9 cellular contexts compared by ENCODE assay signal in genomic region chr16:11799509-11800384, GRCh38. TPM values are rescaled to one million over a fixed set of nuclear protein-coding genes. Genes with fewer than 3 reads are reported as not detected.
A peak's percentile ranks its signal among the peaks of the same experiment; 100 is the strongest.
DNase-seq lines count a peak whose midpoint lies in the region; ATAC-seq and TF ChIP-seq lines count a peak whose summit lies in the region.
"Had no signal": no experiment of that assay in that cellular context is flagged by ENCODE, and none has a peak within 500 bp of the region (broad histone marks: within the 10 kb centered on the region; RNA-seq: fewer than 3 reads in every experiment).

No MANE protein-coding gene starts in this region.

- peaks cover 41% of the 10 kb centered on the region for H3K4me1 Mint-ChIP-seq in activated CD8-positive, alpha-beta memory T cell treated with anti-CD3 and anti-CD28 coated beads, Interleukin-2, amount 10 ng/mL, durations not matched to agents 7 days and 5 days
- peaks cover 30% of the 10 kb centered on the region for H3K4me1 Mint-ChIP-seq in endodermal cell

- H3K9me3 Mint-ChIP-seq in activated CD8-positive, alpha-beta memory T cell treated with anti-CD3 and anti-CD28 coated beads, Interleukin-2, amount 10 ng/mL, durations not matched to agents 7 days and 5 days (ENCODE audit: low read depth): no peaks in the 10 kb centered on the region
- H3K9me3 Mint-ChIP-seq in endodermal cell: peaks cover 5% of the 10 kb centered on the region

- H3K9me3 ChIP-seq in RWPE2 (ENCODE audit: severe bottlenecking): no peaks in the 10 kb centered on the region
- H3K9me3 ChIP-seq in endodermal cell (ENCODE audit: control insufficient read depth, low read length): no peaks in the 10 kb centered on the region
- no peaks in the 10 kb centered on the region for H3K9me3 ChIP-seq in spleen
- no peaks in the 10 kb centered on the region for H3K9me3 ChIP-seq in A673 (ENCODE audit: low read depth, low read length, poor library complexity, severe bottlenecking)

- 84 to 95% methylated on average over 8 to 14 of the region's 14 CpGs for WGBS in endodermal cell (ENCODE audit: insufficient coverage in 1 of 2, insufficient read length in 1 of 2), 2 experiments
- WGBS in spleen, 5 donors: 59 to 65% (median 62%) methylated on average over 14 of the region's 14 CpGs

- H3K4me3 Mint-ChIP-seq in activated CD8-positive, alpha-beta memory T cell treated with anti-CD3 and anti-CD28 coated beads, Interleukin-2, amount 10 ng/mL, durations not matched to agents 7 days and 5 days: peak overlapping the region; percentile 0
- peak overlapping the region; percentile 79 for H3K4me3 Mint-ChIP-seq in endodermal cell

- no peak for TF ChIP-seq POLR2A in spleen (IDR thresholded peaks at IDR 0.05)

- peak overlapping the region; percentile 60 for H3K27ac Mint-ChIP-seq in activated CD8-positive, alpha-beta memory T cell treated with anti-CD3 and anti-CD28 coated beads, Interleukin-2, amount 10 ng/mL, durations not matched to agents 7 days and 5 days
- peak overlapping the region; percentile 76 for H3K27ac Mint-ChIP-seq in endodermal cell

- no peak overlapping the region for H3K9ac ChIP-seq in endodermal cell (ENCODE audit: extremely low read depth, low read length, poor library complexity, severe bottlenecking)

- no peak for ATAC-seq in activated CD8-positive, alpha-beta memory T cell treated with anti-CD3 and anti-CD28 coated beads, Interleukin-2, amount 10 ng/mL, durations not matched to agents 7 days and 5 days
- ATAC-seq in RWPE2 (ENCODE audit: low read depth): no peak

- peaks cover 12% of the 10 kb centered on the region for H3K36me3 Mint-ChIP-seq in activated CD8-positive, alpha-beta memory T cell treated with anti-CD3 and anti-CD28 coated beads, Interleukin-2, amount 10 ng/mL, durations not matched to agents 7 days and 5 days
- H3K36me3 Mint-ChIP-seq in endodermal cell (ENCODE audit: low read depth): peaks cover 14% of the 10 kb centered on the region

- POLR2A ChIA-PET in A673 (lab: Charles Lee; ENCODE audit: low non-redundant PET): no interaction called here

- BruUV-seq in A673 (replicated peaks; lab: Mats Ljungman, UMichigan): no TSS peak

- no peak for DNase-seq in activated CD8-positive, alpha-beta memory T cell treated with anti-CD3 and anti-CD28 coated beads, Interleukin-2, amount 10 ng/mL, durations not matched to agents 7 days and 5 days
- no peak for DNase-seq in activated CD8-positive, alpha-beta memory T cell treated with anti-CD3 and anti-CD28 coated beads, Interleukin-2, amount 50 U/mL, for 4 hours
- DNase-seq in RWPE2 (ENCODE audit: low spot score): no peak
- DNase-seq in endodermal cell: no peak
- no peak for DNase-seq in spleen
- DNase-seq in medulla oblongata (ENCODE audit: extremely low spot score): no peak
- no peak for DNase-seq in ecto neural progenitor cell (ENCODE audit: low spot score)
- no peak for DNase-seq in A673 (ENCODE audit: low spot score)
- DNase-seq: NCI-H1092 treated with DMSO at 0.1 percent for 48 hours had no signal

- H3K27me3 ChIP-seq in RWPE2 (ENCODE audit: insufficient read depth, poor library complexity, severe bottlenecking) (no peaks in the 10 kb centered on the region), endodermal cell (ENCODE audit: control insufficient read depth, insufficient read depth, low read length, poor library complexity, severe bottlenecking) (no peaks in the 10 kb centered on the region), spleen (replicated peaks in 1 of 7) (no peaks in the 10 kb centered on the region), A673 (replicated peaks; ENCODE audit: insufficient read depth, low read depth, low read length, poor library complexity) (no peaks in the 10 kb centered on the region)

- CTCF ChIA-PET in activated CD8-positive, alpha-beta memory T cell treated with anti-CD3 and anti-CD28 coated beads, Interleukin-2, amount 10 ng/mL, durations not matched to agents 7 days and 5 days (lab: Charles Lee): interaction anchor here (0.9 kb wide), 1 partner anchor 110 kb away, joined by 3 read pairs; no protein-coding TSS in a partner anchor
- CTCF ChIA-PET in A673 (lab: Charles Lee): no interaction called here

- H3K27me3 Mint-ChIP-seq in activated CD8-positive, alpha-beta memory T cell treated with anti-CD3 and anti-CD28 coated beads, Interleukin-2, amount 10 ng/mL, durations not matched to agents 7 days and 5 days: no peaks in the 10 kb centered on the region
- no peaks in the 10 kb centered on the region for H3K27me3 Mint-ChIP-seq in endodermal cell (ENCODE audit: insufficient read depth)

- H3K4me1 ChIP-seq in RWPE2 (ENCODE audit: insufficient read depth, poor library complexity, severe bottlenecking) (peaks cover 15% of the 10 kb centered on the region), endodermal cell (ENCODE audit: control insufficient read depth, insufficient read depth, low read length) (peaks cover 7% of the 10 kb centered on the region), spleen (peaks cover 32 to 51% (median 45%) of the 10 kb centered on the region in 6 donors), A673 (ENCODE audit: insufficient read depth, low read length, poor library complexity, severe bottlenecking) (peaks cover 9% of the 10 kb centered on the region)

- no peak for TF ChIP-seq CTCF in RWPE2 (IDR thresholded peaks at IDR 0.05; ENCODE audit: poor library complexity, severe bottlenecking)
- no peak for TF ChIP-seq CTCF in endodermal cell (conservative IDR thresholded peaks at IDR 0.05)
- TF ChIP-seq CTCF in spleen (IDR thresholded peaks at IDR 0.05 in 8 of 11, conservative IDR thresholded peaks at IDR 0.05 in 3 of 11): no peak
- TF ChIP-seq CTCF in A673 (conservative IDR thresholded peaks at IDR 0.05; ENCODE audit: low read depth, low read length): no peak

- H3K4me3 ChIP-seq in RWPE2 (ENCODE audit: severe bottlenecking): no peak overlapping the region
- no peak overlapping the region for H3K4me3 ChIP-seq in endodermal cell (ENCODE audit: low read length)
- H3K4me3 ChIP-seq in spleen: peak overlapping the region in 3 of 8 donors; percentile 5 to 86 (median 75)
- no peak overlapping the region for H3K4me3 ChIP-seq in A673 (ENCODE audit: low read depth, low read length, poor library complexity, severe bottlenecking)

- peak overlapping the region; percentile 86 for H3K27ac ChIP-seq in RWPE2 (ENCODE audit: poor library complexity, severe bottlenecking)
- H3K27ac ChIP-seq in endodermal cell (ENCODE audit: low read depth, low read length): no peak overlapping the region
- peak overlapping the region in 7 of 8 donors; percentile 27 to 99 (median 98) for H3K27ac ChIP-seq in spleen
- H3K27ac ChIP-seq in A673 (ENCODE audit: low read depth, low read length, poor library complexity, severe bottlenecking): no peak overlapping the region

- intact Hi-C loops in spleen (cut with DNase I; ENCODE audit: low total_unique reads): loop anchor here (10.0 kb wide), 1 partner anchor 55 kb away; the partner anchor contains the start of gene TXNDC11
- intact Hi-C loops in A673 (cut with micrococcal nuclease; ENCODE audit: unreplicated experiment): loop anchor here (5.0 to 10.0 kb wide), 2 partner anchors 48 to 265 kb away; no protein-coding TSS in a partner anchor

- H3K36me3 ChIP-seq in RWPE2 (ENCODE audit: low read depth) (peaks cover 14% of the 10 kb centered on the region), endodermal cell (ENCODE audit: control insufficient read depth, insufficient read depth, low read length) (peaks cover 9% of the 10 kb centered on the region), spleen (peaks cover 0 to 8% (median 0%) of the 10 kb centered on the region in 6 donors), A673 (ENCODE audit: insufficient read depth, low read length, poor library complexity, severe bottlenecking) (peaks cover 3% of the 10 kb centered on the region)

RNA-seq across cellular contexts. Expression of gene ZC3H7A, which starts 2.7 kb away (rescaled TPM):
- 10 to 100 TPM; 70.7 to 85.9 TPM for total RNA-seq in activated CD8-positive, alpha-beta memory T cell treated with anti-CD3 and anti-CD28 coated beads, Interleukin-2, amount 10 ng/mL, durations not matched to agents 7 days and 5 days
- 10 to 100 TPM; 37.7 to 38.5 TPM for total RNA-seq in endodermal cell
- 49.7 TPM for polyA plus RNA-seq in endodermal cell (2013, experiment 1 of 2)
- polyA plus RNA-seq in endodermal cell (2013, experiment 2 of 2): 47.6 TPM
- total RNA-seq in spleen: 100 to 1,000 TPM in 3 of 7 donors, 10 to 100 TPM in 4; 77.1 to 118 (median 90.3) TPM
- polyA plus RNA-seq in spleen: 10 to 100 TPM; 28.7 to 41.6 (median 34.1) TPM
- total RNA-seq in A673 (2021): 65.0 and 67.2 TPM in 2 replicates

RNA-seq across cellular contexts. Expression of gene RSL1D1, which starts 51.6 kb away (rescaled TPM):
- total RNA-seq in activated CD8-positive, alpha-beta memory T cell treated with anti-CD3 and anti-CD28 coated beads, Interleukin-2, amount 10 ng/mL, durations not matched to agents 7 days and 5 days: 100 to 1,000 TPM; 128 to 221 TPM
- 100 to 1,000 TPM; 148 to 162 TPM for total RNA-seq in endodermal cell
- polyA plus RNA-seq in endodermal cell (2013, experiment 1 of 2): 159 TPM
- 146 TPM for polyA plus RNA-seq in endodermal cell (2013, experiment 2 of 2)
- total RNA-seq in spleen: 100 to 1,000 TPM in 6 of 7 donors, 10 to 100 TPM in 1; 85.8 to 135 (median 112) TPM
- 100 to 1,000 TPM in 2 of 3 donors, 10 to 100 TPM in 1; 75.6 to 124 (median 104) TPM for polyA plus RNA-seq in spleen
- 313 and 365 TPM in 2 replicates for total RNA-seq in A673 (2021)

RNA-seq across cellular contexts. Expression of gene TXNDC11, which starts 57.1 kb away (rescaled TPM):
- total RNA-seq in activated CD8-positive, alpha-beta memory T cell treated with anti-CD3 and anti-CD28 coated beads, Interleukin-2, amount 10 ng/mL, durations not matched to agents 7 days and 5 days: 10 to 100 TPM; 41.3 to 47.2 TPM
- total RNA-seq in endodermal cell (10 to 100 TPM; 16.4 to 20.8 TPM), spleen (100 to 1,000 TPM in 1 of 7 donors, 10 to 100 TPM in 6; 42.7 to 104 (median 64.0) TPM), A673 (2021) (17.0 and 17.6 TPM in 2 replicates)
- 13.2 TPM for polyA plus RNA-seq in endodermal cell (2013, experiment 1 of 2)
- 13.6 TPM for polyA plus RNA-seq in endodermal cell (2013, experiment 2 of 2)
- polyA plus RNA-seq in spleen: 10 to 100 TPM; 28.3 to 43.4 (median 36.6) TPM

Comparison
In these comparisons a context has a peak if more than half of its experiments do, and no peak if none do; other contexts are left out.
1. H3K27ac ChIP-seq: peak in RWPE2 (single experiment) and spleen (7 of 8); none in endodermal cell (single experiment) and A673 (single experiment).